ENCODE assay signal across 1 cellular context in the genomic region with DNA sequence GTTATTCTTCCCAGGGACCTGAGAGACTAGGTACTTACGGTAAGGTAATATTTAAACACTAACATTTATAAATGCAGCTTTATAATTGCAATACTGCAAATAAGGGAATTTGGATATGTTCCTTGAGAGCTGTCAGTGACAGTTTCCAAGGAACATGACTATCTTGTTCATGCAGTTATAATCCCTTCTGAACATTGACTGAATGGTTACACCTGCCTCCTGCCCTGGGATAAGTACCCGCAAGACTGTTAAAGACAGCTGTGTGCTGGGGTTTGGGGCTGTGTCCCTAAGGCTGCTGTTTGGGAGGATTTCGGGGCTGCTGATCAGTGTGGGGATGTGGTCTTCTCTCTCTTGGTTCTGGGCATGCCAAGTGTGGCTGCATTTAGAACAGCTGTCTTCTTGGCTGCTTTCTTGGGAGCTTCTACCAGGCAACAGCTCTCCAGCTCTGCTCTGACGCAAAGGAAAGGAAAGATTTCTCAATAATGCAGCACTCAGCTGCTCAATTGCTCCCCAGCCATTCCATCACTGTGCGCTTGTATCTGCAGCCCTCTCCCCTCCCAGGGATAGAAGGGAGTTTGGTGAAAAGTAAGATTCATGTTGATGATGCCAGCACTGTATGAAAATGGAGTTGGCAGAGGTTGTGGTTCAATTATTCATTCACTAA.
TF ChIP-seq lines count a peak whose summit lies in the region.

No MANE protein-coding gene starts in this region.

TF ChIP-seq in GM23338, 12 proteins besides CTCF, POLR2A, EP300 and RAD21 (continued from another document):
- TF ChIP-seq, protein P1, sequence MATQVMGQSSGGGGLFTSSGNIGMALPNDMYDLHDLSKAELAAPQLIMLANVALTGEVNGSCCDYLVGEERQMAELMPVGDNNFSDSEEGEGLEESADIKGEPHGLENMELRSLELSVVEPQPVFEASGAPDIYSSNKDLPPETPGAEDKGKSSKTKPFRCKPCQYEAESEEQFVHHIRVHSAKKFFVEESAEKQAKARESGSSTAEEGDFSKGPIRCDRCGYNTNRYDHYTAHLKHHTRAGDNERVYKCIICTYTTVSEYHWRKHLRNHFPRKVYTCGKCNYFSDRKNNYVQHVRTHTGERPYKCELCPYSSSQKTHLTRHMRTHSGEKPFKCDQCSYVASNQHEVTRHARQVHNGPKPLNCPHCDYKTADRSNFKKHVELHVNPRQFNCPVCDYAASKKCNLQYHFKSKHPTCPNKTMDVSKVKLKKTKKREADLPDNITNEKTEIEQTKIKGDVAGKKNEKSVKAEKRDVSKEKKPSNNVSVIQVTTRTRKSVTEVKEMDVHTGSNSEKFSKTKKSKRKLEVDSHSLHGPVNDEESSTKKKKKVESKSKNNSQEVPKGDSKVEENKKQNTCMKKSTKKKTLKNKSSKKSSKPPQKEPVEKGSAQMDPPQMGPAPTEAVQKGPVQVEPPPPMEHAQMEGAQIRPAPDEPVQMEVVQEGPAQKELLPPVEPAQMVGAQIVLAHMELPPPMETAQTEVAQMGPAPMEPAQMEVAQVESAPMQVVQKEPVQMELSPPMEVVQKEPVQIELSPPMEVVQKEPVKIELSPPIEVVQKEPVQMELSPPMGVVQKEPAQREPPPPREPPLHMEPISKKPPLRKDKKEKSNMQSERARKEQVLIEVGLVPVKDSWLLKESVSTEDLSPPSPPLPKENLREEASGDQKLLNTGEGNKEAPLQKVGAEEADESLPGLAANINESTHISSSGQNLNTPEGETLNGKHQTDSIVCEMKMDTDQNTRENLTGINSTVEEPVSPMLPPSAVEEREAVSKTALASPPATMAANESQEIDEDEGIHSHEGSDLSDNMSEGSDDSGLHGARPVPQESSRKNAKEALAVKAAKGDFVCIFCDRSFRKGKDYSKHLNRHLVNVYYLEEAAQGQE (IDR thresholded peaks at IDR 0.05; ENCODE audit: unreplicated experiment) = no peak
- TF ChIP-seq EZH2 (IDR thresholded peaks at IDR 0.05; ENCODE audit: low read depth, unreplicated experiment) (no peak), ZNF331 (CRISPR knock-in tag; IDR thresholded peaks at IDR 0.05; ENCODE audit: low read depth) (no peak), STAT1 (IDR thresholded peaks at IDR 0.05; ENCODE audit: unreplicated experiment) (no peak), NANOG (IDR thresholded peaks at IDR 0.05; ENCODE audit: borderline replicate concordance) (no peak), EZH2phosphoT487 (IDR thresholded peaks at IDR 0.05; ENCODE audit: unreplicated experiment) (no peak), POLR2AphosphoS5 (IDR thresholded peaks at IDR 0.05; ENCODE audit: low read depth) (no peak)
- TF ChIP-seq, protein P2, sequence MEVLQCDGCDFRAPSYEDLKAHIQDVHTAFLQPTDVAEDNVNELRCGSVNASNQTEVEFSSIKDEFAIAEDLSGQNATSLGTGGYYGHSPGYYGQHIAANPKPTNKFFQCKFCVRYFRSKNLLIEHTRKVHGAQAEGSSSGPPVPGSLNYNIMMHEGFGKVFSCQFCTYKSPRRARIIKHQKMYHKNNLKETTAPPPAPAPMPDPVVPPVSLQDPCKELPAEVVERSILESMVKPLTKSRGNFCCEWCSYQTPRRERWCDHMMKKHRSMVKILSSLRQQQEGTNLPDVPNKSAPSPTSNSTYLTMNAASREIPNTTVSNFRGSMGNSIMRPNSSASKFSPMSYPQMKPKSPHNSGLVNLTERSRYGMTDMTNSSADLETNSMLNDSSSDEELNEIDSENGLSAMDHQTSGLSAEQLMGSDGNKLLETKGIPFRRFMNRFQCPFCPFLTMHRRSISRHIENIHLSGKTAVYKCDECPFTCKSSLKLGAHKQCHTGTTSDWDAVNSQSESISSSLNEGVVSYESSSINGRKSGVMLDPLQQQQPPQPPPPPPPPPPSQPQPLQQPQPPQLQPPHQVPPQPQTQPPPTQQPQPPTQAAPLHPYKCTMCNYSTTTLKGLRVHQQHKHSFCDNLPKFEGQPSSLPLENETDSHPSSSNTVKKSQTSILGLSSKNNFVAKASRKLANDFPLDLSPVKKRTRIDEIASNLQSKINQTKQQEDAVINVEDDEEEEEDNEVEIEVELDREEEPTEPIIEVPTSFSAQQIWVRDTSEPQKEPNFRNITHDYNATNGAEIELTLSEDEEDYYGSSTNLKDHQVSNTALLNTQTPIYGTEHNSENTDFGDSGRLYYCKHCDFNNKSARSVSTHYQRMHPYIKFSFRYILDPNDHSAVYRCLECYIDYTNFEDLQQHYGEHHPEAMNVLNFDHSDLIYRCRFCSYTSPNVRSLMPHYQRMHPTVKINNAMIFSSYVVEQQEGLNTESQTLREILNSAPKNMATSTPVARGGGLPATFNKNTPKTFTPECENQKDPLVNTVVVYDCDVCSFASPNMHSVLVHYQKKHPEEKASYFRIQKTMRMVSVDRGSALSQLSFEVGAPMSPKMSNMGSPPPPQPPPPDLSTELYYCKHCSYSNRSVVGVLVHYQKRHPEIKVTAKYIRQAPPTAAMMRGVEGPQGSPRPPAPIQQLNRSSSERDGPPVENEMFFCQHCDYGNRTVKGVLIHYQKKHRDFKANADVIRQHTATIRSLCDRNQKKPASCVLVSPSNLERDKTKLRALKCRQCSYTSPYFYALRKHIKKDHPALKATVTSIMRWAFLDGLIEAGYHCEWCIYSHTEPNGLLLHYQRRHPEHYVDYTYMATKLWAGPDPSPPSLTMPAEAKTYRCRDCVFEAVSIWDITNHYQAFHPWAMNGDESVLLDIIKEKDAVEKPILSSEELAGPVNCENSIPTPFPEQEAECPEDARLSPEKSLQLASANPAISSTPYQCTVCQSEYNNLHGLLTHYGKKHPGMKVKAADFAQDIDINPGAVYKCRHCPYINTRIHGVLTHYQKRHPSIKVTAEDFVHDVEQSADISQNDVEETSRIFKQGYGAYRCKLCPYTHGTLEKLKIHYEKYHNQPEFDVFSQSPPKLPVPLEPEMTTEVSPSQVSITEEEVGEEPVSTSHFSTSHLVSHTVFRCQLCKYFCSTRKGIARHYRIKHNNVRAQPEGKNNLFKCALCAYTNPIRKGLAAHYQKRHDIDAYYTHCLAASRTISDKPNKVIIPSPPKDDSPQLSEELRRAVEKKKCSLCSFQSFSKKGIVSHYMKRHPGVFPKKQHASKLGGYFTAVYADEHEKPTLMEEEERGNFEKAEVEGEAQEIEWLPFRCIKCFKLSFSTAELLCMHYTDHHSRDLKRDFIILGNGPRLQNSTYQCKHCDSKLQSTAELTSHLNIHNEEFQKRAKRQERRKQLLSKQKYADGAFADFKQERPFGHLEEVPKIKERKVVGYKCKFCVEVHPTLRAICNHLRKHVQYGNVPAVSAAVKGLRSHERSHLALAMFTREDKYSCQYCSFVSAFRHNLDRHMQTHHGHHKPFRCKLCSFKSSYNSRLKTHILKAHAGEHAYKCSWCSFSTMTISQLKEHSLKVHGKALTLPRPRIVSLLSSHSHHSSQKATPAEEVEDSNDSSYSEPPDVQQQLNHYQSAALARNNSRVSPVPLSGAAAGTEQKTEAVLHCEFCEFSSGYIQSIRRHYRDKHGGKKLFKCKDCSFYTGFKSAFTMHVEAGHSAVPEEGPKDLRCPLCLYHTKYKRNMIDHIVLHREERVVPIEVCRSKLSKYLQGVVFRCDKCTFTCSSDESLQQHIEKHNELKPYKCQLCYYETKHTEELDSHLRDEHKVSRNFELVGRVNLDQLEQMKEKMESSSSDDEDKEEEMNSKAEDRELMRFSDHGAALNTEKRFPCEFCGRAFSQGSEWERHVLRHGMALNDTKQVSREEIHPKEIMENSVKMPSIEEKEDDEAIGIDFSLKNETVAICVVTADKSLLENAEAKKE (CRISPR knock-in tag; IDR thresholded peaks at IDR 0.05) = no peak
